ENCODE assay signal across 3 cellular contexts in the genomic region with DNA sequence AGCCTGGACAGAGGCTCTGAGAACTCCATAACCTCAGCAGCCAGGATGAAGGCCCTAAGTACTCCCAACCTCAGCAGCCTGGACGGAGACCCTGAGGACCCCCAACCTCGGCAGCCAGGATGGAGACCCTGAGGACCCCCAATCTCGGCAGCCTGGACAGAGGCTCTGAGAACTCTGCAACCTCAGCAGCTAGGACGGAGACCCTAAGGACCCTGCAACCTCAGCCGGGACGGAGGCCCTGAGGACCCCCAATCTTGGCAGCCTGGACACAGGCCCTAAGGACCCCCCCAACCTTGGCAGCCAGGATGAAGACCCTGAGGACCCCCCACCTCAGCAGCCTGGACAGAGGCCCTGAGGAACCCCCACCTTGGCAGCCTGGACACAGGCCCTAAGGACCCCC.
"Had no signal": no experiment of that assay in that cellular context is flagged by ENCODE, and none has a peak within 500 bp of the region (broad histone marks: within the 10 kb centered on the region; RNA-seq: fewer than 3 reads in every experiment).

No MANE protein-coding gene starts in this region.

- DNase-seq: GDM1, GF-D8 had no signal

- ATAC-seq: GM12878 had no signal

- H3K4me3 ChIP-seq: GM12878 had no signal
